ENCODE assay signal across 32 cellular contexts in genomic region chr17:45675892-45676291, GRCh38.
"Had no signal": no experiment of that assay in that cellular context is flagged by ENCODE, and none has a peak within 500 bp of the region (broad histone marks: within the 10 kb centered on the region; RNA-seq: fewer than 3 reads in every experiment).

No MANE protein-coding gene starts in this region.

- DNase-seq: Karpas-422, Kasumi-1, MG63, MM.1S, NCI-H1048, NCI-H1092, NCI-H1092 treated with DMSO at 0.1 percent for 48 hours, NCI-H1105, NCI-H1105 treated with DMSO at 0.1 percent for 48 hours, NCI-H1417 treated with DMSO at 0.1 percent for 48 hours, NCI-H1436, NCI-H1436 treated with DMSO at 0.1 percent for 48 hours, NCI-H146, NCI-H1694, NCI-H1694 treated with DMSO at 0.1 percent for 48 hours, NCI-H187, NCI-H187 treated with DMSO at 0.1 percent for 48 hours, NCI-H1930, NCI-H2029, NCI-H2029 treated with DMSO at 0.1 percent for 48 hours, NCI-H2081, NCI-H2081 treated with DMSO at 0.1 percent for 48 hours, NCI-H2171, NCI-H2171 treated with DMSO at 0.1 percent for 48 hours, NCI-H2227 treated with DMSO at 0.1 percent for 48 hours, NCI-H226, NCI-H345, NCI-H446, NCI-H446 treated with DMSO at 0.1 percent for 48 hours, NCI-H524, NCI-H524 treated with DMSO at 0.1 percent for 48 hours had no signal

- H3K4me2 ChIP-seq: KMS-11 had no signal

- H3K27ac ChIP-seq: KMS-11 had no signal

- H3K4me3 ChIP-seq: MG63 had no signal

- H3K36me3 ChIP-seq: MG63 had no signal

- H3K9ac ChIP-seq: KMS-11 had no signal
